In the genomic region with DNA sequence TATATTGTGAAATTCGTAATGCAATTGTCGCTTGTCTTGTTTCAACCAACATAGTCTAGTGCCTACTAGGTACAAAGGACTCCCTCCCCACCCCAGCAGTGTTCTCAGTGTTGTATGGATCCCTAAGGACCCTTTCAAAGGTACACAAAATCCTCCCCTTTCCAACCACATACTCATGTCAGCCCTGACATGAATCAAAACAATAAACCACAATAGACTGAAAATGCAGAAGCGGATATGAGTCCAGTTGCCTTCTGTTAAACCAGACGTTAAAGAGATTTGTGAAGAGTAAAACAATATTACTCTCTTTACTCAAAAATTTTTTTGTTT, we compare ENCODE assay signal across 1 cellular context.
TF ChIP-seq lines count a peak whose summit lies in the region.

No MANE protein-coding gene starts in this region.

TF ChIP-seq in GM12878, 131 proteins besides CTCF, POLR2A, EP300 and RAD21 (continued from another document and continues in another):
- no peak for TF ChIP-seq FOXM1 (IDR thresholded peaks at IDR 0.05; ENCODE audit: low read depth, low read length)
- TF ChIP-seq ZNF384 (IDR thresholded peaks at IDR 0.05; ENCODE audit: borderline replicate concordance, low read depth, low read length): no peak
- TF ChIP-seq, protein P1, sequence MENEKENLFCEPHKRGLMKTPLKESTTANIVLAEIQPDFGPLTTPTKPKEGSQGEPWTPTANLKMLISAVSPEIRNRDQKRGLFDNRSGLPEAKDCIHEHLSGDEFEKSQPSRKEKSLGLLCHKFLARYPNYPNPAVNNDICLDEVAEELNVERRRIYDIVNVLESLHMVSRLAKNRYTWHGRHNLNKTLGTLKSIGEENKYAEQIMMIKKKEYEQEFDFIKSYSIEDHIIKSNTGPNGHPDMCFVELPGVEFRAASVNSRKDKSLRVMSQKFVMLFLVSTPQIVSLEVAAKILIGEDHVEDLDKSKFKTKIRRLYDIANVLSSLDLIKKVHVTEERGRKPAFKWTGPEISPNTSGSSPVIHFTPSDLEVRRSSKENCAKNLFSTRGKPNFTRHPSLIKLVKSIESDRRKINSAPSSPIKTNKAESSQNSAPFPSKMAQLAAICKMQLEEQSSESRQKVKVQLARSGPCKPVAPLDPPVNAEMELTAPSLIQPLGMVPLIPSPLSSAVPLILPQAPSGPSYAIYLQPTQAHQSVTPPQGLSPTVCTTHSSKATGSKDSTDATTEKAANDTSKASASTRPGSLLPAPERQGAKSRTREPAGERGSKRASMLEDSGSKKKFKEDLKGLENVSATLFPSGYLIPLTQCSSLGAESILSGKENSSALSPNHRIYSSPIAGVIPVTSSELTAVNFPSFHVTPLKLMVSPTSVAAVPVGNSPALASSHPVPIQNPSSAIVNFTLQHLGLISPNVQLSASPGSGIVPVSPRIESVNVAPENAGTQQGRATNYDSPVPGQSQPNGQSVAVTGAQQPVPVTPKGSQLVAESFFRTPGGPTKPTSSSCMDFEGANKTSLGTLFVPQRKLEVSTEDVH (IDR thresholded peaks at IDR 0.05; ENCODE audit: low read depth, partially characterized antibody): no peak
- peak; percentile 81 for TF ChIP-seq NFIC (IDR thresholded peaks at IDR 0.05; ENCODE audit: low read depth, low read length)
- TF ChIP-seq POLR2AphosphoS5 (IDR thresholded peaks at IDR 0.05; ENCODE audit: low read length): no peak
- TF ChIP-seq IRF4 (IDR thresholded peaks at IDR 0.05; ENCODE audit: low read depth, low read length): peak; percentile 73; the same call in 1 of the 2 replicates
- TF ChIP-seq, protein P2, sequence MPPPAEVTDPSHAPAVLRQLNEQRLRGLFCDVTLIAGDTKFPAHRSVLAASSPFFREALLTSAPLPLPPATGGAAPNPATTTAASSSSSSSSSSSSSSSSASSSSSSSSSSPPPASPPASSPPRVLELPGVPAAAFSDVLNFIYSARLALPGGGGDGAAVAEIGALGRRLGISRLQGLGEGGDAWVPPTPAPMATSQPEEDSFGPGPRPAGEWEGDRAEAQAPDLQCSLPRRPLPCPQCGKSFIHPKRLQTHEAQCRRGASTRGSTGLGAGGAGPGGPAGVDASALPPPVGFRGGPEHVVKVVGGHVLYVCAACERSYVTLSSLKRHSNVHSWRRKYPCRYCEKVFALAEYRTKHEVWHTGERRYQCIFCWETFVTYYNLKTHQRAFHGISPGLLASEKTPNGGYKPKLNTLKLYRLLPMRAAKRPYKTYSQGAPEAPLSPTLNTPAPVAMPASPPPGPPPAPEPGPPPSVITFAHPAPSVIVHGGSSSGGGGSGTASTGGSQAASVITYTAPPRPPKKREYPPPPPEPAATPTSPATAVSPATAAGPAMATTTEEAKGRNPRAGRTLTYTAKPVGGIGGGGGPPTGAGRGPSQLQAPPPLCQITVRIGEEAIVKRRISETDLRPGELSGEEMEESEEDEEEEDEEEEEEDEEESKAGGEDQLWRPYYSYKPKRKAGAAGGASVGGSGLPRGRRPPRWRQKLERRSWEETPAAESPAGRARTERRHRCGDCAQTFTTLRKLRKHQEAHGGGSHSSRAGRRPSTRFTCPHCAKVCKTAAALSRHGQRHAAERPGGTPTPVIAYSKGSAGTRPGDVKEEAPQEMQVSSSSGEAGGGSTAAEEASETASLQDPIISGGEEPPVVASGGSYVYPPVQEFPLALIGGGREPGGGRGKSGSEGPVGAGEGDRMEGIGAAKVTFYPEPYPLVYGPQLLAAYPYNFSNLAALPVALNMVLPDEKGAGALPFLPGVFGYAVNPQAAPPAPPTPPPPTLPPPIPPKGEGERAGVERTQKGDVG (CRISPR knock-in tag; IDR thresholded peaks at IDR 0.05): no peak
- no peak for TF ChIP-seq STAT3 (IDR thresholded peaks at IDR 0.05; ENCODE audit: low read depth, low read length)
- TF ChIP-seq, protein P3, sequence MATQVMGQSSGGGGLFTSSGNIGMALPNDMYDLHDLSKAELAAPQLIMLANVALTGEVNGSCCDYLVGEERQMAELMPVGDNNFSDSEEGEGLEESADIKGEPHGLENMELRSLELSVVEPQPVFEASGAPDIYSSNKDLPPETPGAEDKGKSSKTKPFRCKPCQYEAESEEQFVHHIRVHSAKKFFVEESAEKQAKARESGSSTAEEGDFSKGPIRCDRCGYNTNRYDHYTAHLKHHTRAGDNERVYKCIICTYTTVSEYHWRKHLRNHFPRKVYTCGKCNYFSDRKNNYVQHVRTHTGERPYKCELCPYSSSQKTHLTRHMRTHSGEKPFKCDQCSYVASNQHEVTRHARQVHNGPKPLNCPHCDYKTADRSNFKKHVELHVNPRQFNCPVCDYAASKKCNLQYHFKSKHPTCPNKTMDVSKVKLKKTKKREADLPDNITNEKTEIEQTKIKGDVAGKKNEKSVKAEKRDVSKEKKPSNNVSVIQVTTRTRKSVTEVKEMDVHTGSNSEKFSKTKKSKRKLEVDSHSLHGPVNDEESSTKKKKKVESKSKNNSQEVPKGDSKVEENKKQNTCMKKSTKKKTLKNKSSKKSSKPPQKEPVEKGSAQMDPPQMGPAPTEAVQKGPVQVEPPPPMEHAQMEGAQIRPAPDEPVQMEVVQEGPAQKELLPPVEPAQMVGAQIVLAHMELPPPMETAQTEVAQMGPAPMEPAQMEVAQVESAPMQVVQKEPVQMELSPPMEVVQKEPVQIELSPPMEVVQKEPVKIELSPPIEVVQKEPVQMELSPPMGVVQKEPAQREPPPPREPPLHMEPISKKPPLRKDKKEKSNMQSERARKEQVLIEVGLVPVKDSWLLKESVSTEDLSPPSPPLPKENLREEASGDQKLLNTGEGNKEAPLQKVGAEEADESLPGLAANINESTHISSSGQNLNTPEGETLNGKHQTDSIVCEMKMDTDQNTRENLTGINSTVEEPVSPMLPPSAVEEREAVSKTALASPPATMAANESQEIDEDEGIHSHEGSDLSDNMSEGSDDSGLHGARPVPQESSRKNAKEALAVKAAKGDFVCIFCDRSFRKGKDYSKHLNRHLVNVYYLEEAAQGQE (IDR thresholded peaks at IDR 0.05; ENCODE audit: low read depth, low read length): no peak
- TF ChIP-seq ESRRA (IDR thresholded peaks at IDR 0.05; ENCODE audit: low read length): no peak
- no peak for TF ChIP-seq STAT1 (conservative IDR thresholded peaks at IDR 0.05)
- TF ChIP-seq, protein P4, sequence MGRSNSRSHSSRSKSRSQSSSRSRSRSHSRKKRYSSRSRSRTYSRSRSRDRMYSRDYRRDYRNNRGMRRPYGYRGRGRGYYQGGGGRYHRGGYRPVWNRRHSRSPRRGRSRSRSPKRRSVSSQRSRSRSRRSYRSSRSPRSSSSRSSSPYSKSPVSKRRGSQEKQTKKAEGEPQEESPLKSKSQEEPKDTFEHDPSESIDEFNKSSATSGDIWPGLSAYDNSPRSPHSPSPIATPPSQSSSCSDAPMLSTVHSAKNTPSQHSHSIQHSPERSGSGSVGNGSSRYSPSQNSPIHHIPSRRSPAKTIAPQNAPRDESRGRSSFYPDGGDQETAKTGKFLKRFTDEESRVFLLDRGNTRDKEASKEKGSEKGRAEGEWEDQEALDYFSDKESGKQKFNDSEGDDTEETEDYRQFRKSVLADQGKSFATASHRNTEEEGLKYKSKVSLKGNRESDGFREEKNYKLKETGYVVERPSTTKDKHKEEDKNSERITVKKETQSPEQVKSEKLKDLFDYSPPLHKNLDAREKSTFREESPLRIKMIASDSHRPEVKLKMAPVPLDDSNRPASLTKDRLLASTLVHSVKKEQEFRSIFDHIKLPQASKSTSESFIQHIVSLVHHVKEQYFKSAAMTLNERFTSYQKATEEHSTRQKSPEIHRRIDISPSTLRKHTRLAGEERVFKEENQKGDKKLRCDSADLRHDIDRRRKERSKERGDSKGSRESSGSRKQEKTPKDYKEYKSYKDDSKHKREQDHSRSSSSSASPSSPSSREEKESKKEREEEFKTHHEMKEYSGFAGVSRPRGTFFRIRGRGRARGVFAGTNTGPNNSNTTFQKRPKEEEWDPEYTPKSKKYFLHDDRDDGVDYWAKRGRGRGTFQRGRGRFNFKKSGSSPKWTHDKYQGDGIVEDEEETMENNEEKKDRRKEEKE (IDR thresholded peaks at IDR 0.05): no peak
- TF ChIP-seq, protein P5, sequence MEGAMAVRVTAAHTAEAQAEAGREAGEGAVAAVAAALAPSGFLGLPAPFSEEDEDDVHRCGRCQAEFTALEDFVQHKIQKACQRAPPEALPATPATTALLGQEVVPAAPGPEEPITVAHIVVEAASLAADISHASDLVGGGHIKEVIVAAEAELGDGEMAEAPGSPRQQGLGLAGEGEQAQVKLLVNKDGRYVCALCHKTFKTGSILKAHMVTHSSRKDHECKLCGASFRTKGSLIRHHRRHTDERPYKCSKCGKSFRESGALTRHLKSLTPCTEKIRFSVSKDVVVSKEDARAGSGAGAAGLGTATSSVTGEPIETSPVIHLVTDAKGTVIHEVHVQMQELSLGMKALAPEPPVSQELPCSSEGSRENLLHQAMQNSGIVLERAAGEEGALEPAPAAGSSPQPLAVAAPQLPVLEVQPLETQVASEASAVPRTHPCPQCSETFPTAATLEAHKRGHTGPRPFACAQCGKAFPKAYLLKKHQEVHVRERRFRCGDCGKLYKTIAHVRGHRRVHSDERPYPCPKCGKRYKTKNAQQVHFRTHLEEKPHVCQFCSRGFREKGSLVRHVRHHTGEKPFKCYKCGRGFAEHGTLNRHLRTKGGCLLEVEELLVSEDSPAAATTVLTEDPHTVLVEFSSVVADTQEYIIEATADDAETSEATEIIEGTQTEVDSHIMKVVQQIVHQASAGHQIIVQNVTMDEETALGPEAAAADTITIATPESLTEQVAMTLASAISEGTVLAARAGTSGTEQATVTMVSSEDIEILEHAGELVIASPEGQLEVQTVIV (IDR thresholded peaks at IDR 0.05; ENCODE audit: borderline replicate concordance, partially characterized antibody): no peak
- peak; percentile 88 for TF ChIP-seq BCL11A (IDR thresholded peaks at IDR 0.05; ENCODE audit: low read depth, low read length)
- TF ChIP-seq, protein P6, sequence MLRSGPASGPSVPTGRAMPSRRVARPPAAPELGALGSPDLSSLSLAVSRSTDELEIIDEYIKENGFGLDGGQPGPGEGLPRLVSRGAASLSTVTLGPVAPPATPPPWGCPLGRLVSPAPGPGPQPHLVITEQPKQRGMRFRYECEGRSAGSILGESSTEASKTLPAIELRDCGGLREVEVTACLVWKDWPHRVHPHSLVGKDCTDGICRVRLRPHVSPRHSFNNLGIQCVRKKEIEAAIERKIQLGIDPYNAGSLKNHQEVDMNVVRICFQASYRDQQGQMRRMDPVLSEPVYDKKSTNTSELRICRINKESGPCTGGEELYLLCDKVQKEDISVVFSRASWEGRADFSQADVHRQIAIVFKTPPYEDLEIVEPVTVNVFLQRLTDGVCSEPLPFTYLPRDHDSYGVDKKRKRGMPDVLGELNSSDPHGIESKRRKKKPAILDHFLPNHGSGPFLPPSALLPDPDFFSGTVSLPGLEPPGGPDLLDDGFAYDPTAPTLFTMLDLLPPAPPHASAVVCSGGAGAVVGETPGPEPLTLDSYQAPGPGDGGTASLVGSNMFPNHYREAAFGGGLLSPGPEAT (IDR thresholded peaks at IDR 0.05; ENCODE audit: low read depth): 0 out of 2 replicates have a peak, but pooled peaks have one; percentile 42
- no peak for TF ChIP-seq RB1 (IDR thresholded peaks at IDR 0.05; ENCODE audit: borderline replicate concordance)
- TF ChIP-seq, protein P7, sequence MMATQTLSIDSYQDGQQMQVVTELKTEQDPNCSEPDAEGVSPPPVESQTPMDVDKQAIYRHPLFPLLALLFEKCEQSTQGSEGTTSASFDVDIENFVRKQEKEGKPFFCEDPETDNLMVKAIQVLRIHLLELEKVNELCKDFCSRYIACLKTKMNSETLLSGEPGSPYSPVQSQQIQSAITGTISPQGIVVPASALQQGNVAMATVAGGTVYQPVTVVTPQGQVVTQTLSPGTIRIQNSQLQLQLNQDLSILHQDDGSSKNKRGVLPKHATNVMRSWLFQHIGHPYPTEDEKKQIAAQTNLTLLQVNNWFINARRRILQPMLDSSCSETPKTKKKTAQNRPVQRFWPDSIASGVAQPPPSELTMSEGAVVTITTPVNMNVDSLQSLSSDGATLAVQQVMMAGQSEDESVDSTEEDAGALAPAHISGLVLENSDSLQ (IDR thresholded peaks at IDR 0.05): peak; percentile 49
- no peak for TF ChIP-seq RCOR1 (conservative IDR thresholded peaks at IDR 0.05; ENCODE audit: low read depth, low read length)
- no peak for TF ChIP-seq PML (IDR thresholded peaks at IDR 0.05; ENCODE audit: low read length)
- no peak for TF ChIP-seq KAT2A (conservative IDR thresholded peaks at IDR 0.05; ENCODE audit: control insufficient read depth, low read depth, low read length)
- no peak for TF ChIP-seq ZBED1 (IDR thresholded peaks at IDR 0.05; ENCODE audit: borderline replicate concordance)
- TF ChIP-seq KDM1A (IDR thresholded peaks at IDR 0.05; ENCODE audit: borderline replicate concordance): no peak
- TF ChIP-seq, protein P8, sequence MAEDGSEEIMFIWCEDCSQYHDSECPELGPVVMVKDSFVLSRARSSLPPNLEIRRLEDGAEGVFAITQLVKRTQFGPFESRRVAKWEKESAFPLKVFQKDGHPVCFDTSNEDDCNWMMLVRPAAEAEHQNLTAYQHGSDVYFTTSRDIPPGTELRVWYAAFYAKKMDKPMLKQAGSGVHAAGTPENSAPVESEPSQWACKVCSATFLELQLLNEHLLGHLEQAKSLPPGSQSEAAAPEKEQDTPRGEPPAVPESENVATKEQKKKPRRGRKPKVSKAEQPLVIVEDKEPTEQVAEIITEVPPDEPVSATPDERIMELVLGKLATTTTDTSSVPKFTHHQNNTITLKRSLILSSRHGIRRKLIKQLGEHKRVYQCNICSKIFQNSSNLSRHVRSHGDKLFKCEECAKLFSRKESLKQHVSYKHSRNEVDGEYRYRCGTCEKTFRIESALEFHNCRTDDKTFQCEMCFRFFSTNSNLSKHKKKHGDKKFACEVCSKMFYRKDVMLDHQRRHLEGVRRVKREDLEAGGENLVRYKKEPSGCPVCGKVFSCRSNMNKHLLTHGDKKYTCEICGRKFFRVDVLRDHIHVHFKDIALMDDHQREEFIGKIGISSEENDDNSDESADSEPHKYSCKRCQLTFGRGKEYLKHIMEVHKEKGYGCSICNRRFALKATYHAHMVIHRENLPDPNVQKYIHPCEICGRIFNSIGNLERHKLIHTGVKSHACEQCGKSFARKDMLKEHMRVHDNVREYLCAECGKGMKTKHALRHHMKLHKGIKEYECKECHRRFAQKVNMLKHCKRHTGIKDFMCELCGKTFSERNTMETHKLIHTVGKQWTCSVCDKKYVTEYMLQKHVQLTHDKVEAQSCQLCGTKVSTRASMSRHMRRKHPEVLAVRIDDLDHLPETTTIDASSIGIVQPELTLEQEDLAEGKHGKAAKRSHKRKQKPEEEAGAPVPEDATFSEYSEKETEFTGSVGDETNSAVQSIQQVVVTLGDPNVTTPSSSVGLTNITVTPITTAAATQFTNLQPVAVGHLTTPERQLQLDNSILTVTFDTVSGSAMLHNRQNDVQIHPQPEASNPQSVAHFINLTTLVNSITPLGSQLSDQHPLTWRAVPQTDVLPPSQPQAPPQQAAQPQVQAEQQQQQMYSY (CRISPR knock-in tag; IDR thresholded peaks at IDR 0.05): no peak
- TF ChIP-seq GABPA (IDR thresholded peaks at IDR 0.05; ENCODE audit: low read depth): no peak
- TF ChIP-seq, protein P9, sequence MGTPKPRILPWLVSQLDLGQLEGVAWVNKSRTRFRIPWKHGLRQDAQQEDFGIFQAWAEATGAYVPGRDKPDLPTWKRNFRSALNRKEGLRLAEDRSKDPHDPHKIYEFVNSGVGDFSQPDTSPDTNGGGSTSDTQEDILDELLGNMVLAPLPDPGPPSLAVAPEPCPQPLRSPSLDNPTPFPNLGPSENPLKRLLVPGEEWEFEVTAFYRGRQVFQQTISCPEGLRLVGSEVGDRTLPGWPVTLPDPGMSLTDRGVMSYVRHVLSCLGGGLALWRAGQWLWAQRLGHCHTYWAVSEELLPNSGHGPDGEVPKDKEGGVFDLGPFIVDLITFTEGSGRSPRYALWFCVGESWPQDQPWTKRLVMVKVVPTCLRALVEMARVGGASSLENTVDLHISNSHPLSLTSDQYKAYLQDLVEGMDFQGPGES (IDR thresholded peaks at IDR 0.05): no peak
- TF ChIP-seq, protein P10, sequence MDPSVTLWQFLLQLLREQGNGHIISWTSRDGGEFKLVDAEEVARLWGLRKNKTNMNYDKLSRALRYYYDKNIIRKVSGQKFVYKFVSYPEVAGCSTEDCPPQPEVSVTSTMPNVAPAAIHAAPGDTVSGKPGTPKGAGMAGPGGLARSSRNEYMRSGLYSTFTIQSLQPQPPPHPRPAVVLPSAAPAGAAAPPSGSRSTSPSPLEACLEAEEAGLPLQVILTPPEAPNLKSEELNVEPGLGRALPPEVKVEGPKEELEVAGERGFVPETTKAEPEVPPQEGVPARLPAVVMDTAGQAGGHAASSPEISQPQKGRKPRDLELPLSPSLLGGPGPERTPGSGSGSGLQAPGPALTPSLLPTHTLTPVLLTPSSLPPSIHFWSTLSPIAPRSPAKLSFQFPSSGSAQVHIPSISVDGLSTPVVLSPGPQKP (IDR thresholded peaks at IDR 0.05; ENCODE audit: low read depth, low read length): no peak
